Comparison of ENCODE assay signal across 8 cellular contexts in genomic region chrX:13646154-13646549, GRCh38. TPM values are rescaled to one million over a fixed set of nuclear protein-coding genes. Genes with fewer than 3 reads are reported as not detected.
A peak's percentile ranks its signal among the peaks of the same experiment; 100 is the strongest.
DNase-seq lines count a peak whose midpoint lies in the region; ATAC-seq lines count a peak whose summit lies in the region.

No MANE protein-coding gene starts in this region.

- H3K27ac ChIP-seq in Karpas-422 (ENCODE audit: low read length) (no peak overlapping the region), SJSA1 (no peak overlapping the region)

- ATAC-seq in HG03469 (IDR thresholded peaks at IDR 0.05; ENCODE audit: unreplicated experiment) (no peak), HG03442 (IDR thresholded peaks at IDR 0.05; ENCODE audit: unreplicated experiment) (no peak)

- H3K9me3 ChIP-seq in Karpas-422 (ENCODE audit: low read length) (no peaks in the 10 kb centered on the region), SJSA1 (replicated peaks) (no peaks in the 10 kb centered on the region)

- no peak overlapping the region for H3K9ac ChIP-seq in Karpas-422 (ENCODE audit: low read length)

- H3K27me3 ChIP-seq in Karpas-422 (ENCODE audit: low read length) = no peaks in the 10 kb centered on the region
- H3K27me3 ChIP-seq in SJSA1 (replicated peaks) = no peaks in the 10 kb centered on the region

- H2AFZ ChIP-seq in Karpas-422 (ENCODE audit: low read length) = no peak overlapping the region

- no peak overlapping the region for H3K4me2 ChIP-seq in Karpas-422 (ENCODE audit: low read depth, low read length, poor library complexity, severe bottlenecking)

- no peaks in the 10 kb centered on the region for H3K36me3 ChIP-seq in Karpas-422 (ENCODE audit: insufficient read depth, low read length)
- H3K36me3 ChIP-seq in SJSA1 = no peaks in the 10 kb centered on the region

- no peaks in the 10 kb centered on the region for H3K79me2 ChIP-seq in Karpas-422 (ENCODE audit: low read length)

- H4K20me1 ChIP-seq in Karpas-422 (ENCODE audit: insufficient read depth, low read depth, low read length) = no peaks in the 10 kb centered on the region

- DNase-seq in ELF-1 (ENCODE audit: low read depth, low spot score) = peak; percentile 83
- DNase-seq in Karpas-422 = peak; percentile 78
- peak; percentile 25 to 45 for DNase-seq in SJSA1 (ENCODE audit: low read depth in 1 of 2, low spot score in 2 of 2)
- peak; percentile 66 for DNase-seq in cerebellar cortex (ENCODE audit: low spot score)
- DNase-seq in kidney glomerular epithelial cell (lab: John Stamatoyannopoulos, UW) = peak; percentile 42
- DNase-seq in stimulated activated naive CD4-positive, alpha-beta T cell treated with Interleukin-2 at 50 U/mL for 16 hours (lab: John Stamatoyannopoulos, UW) = peak; percentile 9

- no peaks in the 10 kb centered on the region for H3K4me1 ChIP-seq in Karpas-422 (ENCODE audit: low read length)
- H3K4me1 ChIP-seq in SJSA1 (replicated peaks) = peaks cover 19% of the 10 kb centered on the region

- H3K4me3 ChIP-seq in Karpas-422 (ENCODE audit: low read length) (no peak overlapping the region), SJSA1 (no peak overlapping the region)

- no peaks in the 10 kb centered on the region for H3K9me2 ChIP-seq in Karpas-422 (replicated peaks; ENCODE audit: insufficient read depth, low read length)

RNA-seq across cellular contexts. Expression of gene TCEANC, which starts 6.8 kb away (rescaled TPM):
- total RNA-seq in Karpas-422 (2014; rRNA removed; shearing (Covaris generic); ENCODE audit: low replicate concordance) = 3.4 and 4.3 TPM in 2 replicates
- 2.6 and 2.7 TPM in 2 replicates for total RNA-seq in SJSA1 (2014; rRNA removed; shearing (Covaris generic))

RNA-seq across cellular contexts. Expression of gene RAB9A, which starts 42.8 kb away (rescaled TPM):
- total RNA-seq in Karpas-422 (2014; rRNA removed; shearing (Covaris generic); ENCODE audit: low replicate concordance) = 56.6 and 59.3 TPM in 2 replicates
- 18.2 and 21.2 TPM in 2 replicates for total RNA-seq in SJSA1 (2014; rRNA removed; shearing (Covaris generic))

Comparison
In these comparisons a context has a peak if more than half of its experiments do, and no peak if none do; other contexts are left out.
1. DNase-seq: peak in every context shown above with its lines; median percentile 83 in ELF-1; 78 in Karpas-422; 66 in cerebellar cortex; 42 in kidney glomerular epithelial cell; 35 in SJSA1; 9 in stimulated activated naive CD4-positive, alpha-beta T cell treated with Interleukin-2 at 50 U/mL for 16 hours.